10 cellular contexts compared by ENCODE assay signal in genomic region chr10:75469018-75469616, GRCh38. TPM values are rescaled to one million over a fixed set of nuclear protein-coding genes. Genes with fewer than 3 reads are reported as not detected.
DNase-seq lines count a peak whose midpoint lies in the region; ATAC-seq and TF ChIP-seq lines count a peak whose summit lies in the region.
"Had no signal": no experiment of that assay in that cellular context is flagged by ENCODE, and none has a peak within 500 bp of the region (broad histone marks: within the 10 kb centered on the region; RNA-seq: fewer than 3 reads in every experiment).

No MANE protein-coding gene starts in this region.

- no peaks in the 10 kb centered on the region for H3K9me3 ChIP-seq in vagina
- H3K9me3 ChIP-seq: BLaER1 had no signal

- no peak overlapping the region for H3K27ac Mint-ChIP-seq in activated naive CD8-positive, alpha-beta T cell treated with anti-CD3 and anti-CD28 coated beads, Interleukin-2, amount 50 U/mL, for 24 hours
- no peak overlapping the region for H3K27ac Mint-ChIP-seq in activated naive CD8-positive, alpha-beta T cell treated with anti-CD3 and anti-CD28 coated beads for 36 hours
- peak overlapping the region in 4 of 5 experiments; percentile 78 to 99 (median 84) for H3K27ac Mint-ChIP-seq in brain

- no peaks in the 10 kb centered on the region for H3K36me3 Mint-ChIP-seq in activated naive CD8-positive, alpha-beta T cell treated with anti-CD3 and anti-CD28 coated beads, Interleukin-2, amount 50 U/mL, for 24 hours (ENCODE audit: low read depth)
- H3K36me3 Mint-ChIP-seq in activated naive CD8-positive, alpha-beta T cell treated with anti-CD3 and anti-CD28 coated beads for 36 hours = no peaks in the 10 kb centered on the region
- H3K36me3 Mint-ChIP-seq in brain = no peaks in the 10 kb centered on the region

- H3K27me3 Mint-ChIP-seq in activated naive CD8-positive, alpha-beta T cell treated with anti-CD3 and anti-CD28 coated beads, Interleukin-2, amount 50 U/mL, for 24 hours = peaks cover 7% of the 10 kb centered on the region
- peaks cover 4% of the 10 kb centered on the region for H3K27me3 Mint-ChIP-seq in activated naive CD8-positive, alpha-beta T cell treated with anti-CD3 and anti-CD28 coated beads for 36 hours
- peaks cover 50% of the 10 kb centered on the region for H3K27me3 Mint-ChIP-seq in brain

- H3K36me3 ChIP-seq in vagina = no peaks in the 10 kb centered on the region
- H3K36me3 ChIP-seq: BLaER1 had no signal

- no peak for TF ChIP-seq CTCF in brain (conservative IDR thresholded peaks at IDR 0.05)
- no peak for TF ChIP-seq CTCF in vagina (IDR thresholded peaks at IDR 0.05)
- no peak for TF ChIP-seq CTCF in GM13976 (IDR thresholded peaks at IDR 0.05; ENCODE audit: borderline replicate concordance, control extremely low read depth, extremely low read depth, insufficient read depth, missing control alignments)

- in situ Hi-C loops in GM13976 (cut with MboI; ENCODE audit: low sequenced_read_pairs, unreplicated experiment) = no loop called here

- no peak for DNase-seq in activated naive CD8-positive, alpha-beta T cell treated with anti-CD3 and anti-CD28 coated beads, Interleukin-2, amount 50 U/mL, for 24 hours
- DNase-seq in activated naive CD8-positive, alpha-beta T cell treated with anti-CD3 and anti-CD28 coated beads for 36 hours = no peak
- peak; percentile 94 for DNase-seq in kidney glomerular epithelial cell (lab: John Stamatoyannopoulos, UW)
- DNase-seq in vagina (ENCODE audit: extremely low spot score in 2 of 2) = peak in 1 of 2 donors; percentile 96
- no peak for DNase-seq in GM13976 (ENCODE audit: low spot score)
- DNase-seq in stimulated activated CD4-positive, alpha-beta T cell treated with anti-CD3 and anti-CD28 coated beads, Interleukin-15, amount 100 ng/mL, for 24 hours = no peak
- DNase-seq: NCI-H2029 had no signal

- peaks cover 1% of the 10 kb centered on the region for H3K9me3 Mint-ChIP-seq in activated naive CD8-positive, alpha-beta T cell treated with anti-CD3 and anti-CD28 coated beads, Interleukin-2, amount 50 U/mL, for 24 hours
- no peaks in the 10 kb centered on the region for H3K9me3 Mint-ChIP-seq in activated naive CD8-positive, alpha-beta T cell treated with anti-CD3 and anti-CD28 coated beads for 36 hours
- peaks cover 0 to 10% (median 3%) of the 10 kb centered on the region in 5 experiments for H3K9me3 Mint-ChIP-seq in brain

- no peak overlapping the region for H3K4me3 Mint-ChIP-seq in activated naive CD8-positive, alpha-beta T cell treated with anti-CD3 and anti-CD28 coated beads, Interleukin-2, amount 50 U/mL, for 24 hours
- no peak overlapping the region for H3K4me3 Mint-ChIP-seq in activated naive CD8-positive, alpha-beta T cell treated with anti-CD3 and anti-CD28 coated beads for 36 hours
- H3K4me3 Mint-ChIP-seq in brain = peak overlapping the region in 2 of 5 experiments; percentile 8 to 9

- TF ChIP-seq POLR2A in vagina (IDR thresholded peaks at IDR 0.05) (no peak), GM18505 (IDR thresholded peaks at IDR 0.05; ENCODE audit: borderline replicate concordance, extremely low read depth, insufficient read depth, insufficient read length) (no peak)

- peaks cover 44% of the 10 kb centered on the region for H3K4me1 ChIP-seq in vagina
- H3K4me1 ChIP-seq: BLaER1 had no signal

- H3K27ac ChIP-seq in vagina = peak overlapping the region; percentile 73
- H3K27ac ChIP-seq: BLaER1 had no signal

- no peaks in the 10 kb centered on the region for H3K27me3 ChIP-seq in vagina
- H3K27me3 ChIP-seq: BLaER1 had no signal

- peak; percentile 33 for ATAC-seq in activated naive CD8-positive, alpha-beta T cell treated with anti-CD3 and anti-CD28 coated beads, Interleukin-2, amount 50 U/mL, for 24 hours
- no peak for ATAC-seq in GM18505 (IDR thresholded peaks at IDR 0.05; ENCODE audit: unreplicated experiment)

- H3K4me1 Mint-ChIP-seq in activated naive CD8-positive, alpha-beta T cell treated with anti-CD3 and anti-CD28 coated beads, Interleukin-2, amount 50 U/mL, for 24 hours = no peaks in the 10 kb centered on the region
- H3K4me1 Mint-ChIP-seq in activated naive CD8-positive, alpha-beta T cell treated with anti-CD3 and anti-CD28 coated beads for 36 hours = no peaks in the 10 kb centered on the region
- H3K4me1 Mint-ChIP-seq in brain = peaks cover 41% of the 10 kb centered on the region

- intact Hi-C loops in vagina (cut with DNase I) = loop anchor here (5.0 kb wide), 1 partner anchor 67 kb away; the partner anchor contains the start of gene ZNF503

- H3K4me3 ChIP-seq in vagina = no peak overlapping the region
- H3K4me3 ChIP-seq: BLaER1 had no signal

RNA-seq across cellular contexts. Expression of gene LRMDA, which starts 37.7 kb away (rescaled TPM):
- total RNA-seq in activated naive CD8-positive, alpha-beta T cell treated with anti-CD3 and anti-CD28 coated beads for 36 hours = not detected
- 8.3 TPM for polyA plus RNA-seq in brain (ENCODE audit: insufficient read depth, low read depth, low replicate concordance)
- total RNA-seq in vagina = 22.6 TPM

Comparison
In these comparisons a context has a peak if more than half of its experiments do, and no peak if none do; other contexts are left out.
1. H3K27ac Mint-ChIP-seq: peak in brain (4 of 5); none in activated naive CD8-positive, alpha-beta T cell treated with anti-CD3 and anti-CD28 coated beads, Interleukin-2, amount 50 U/mL, for 24 hours (single experiment) and activated naive CD8-positive, alpha-beta T cell treated with anti-CD3 and anti-CD28 coated beads for 36 hours (single experiment).
2. RNA of gene LRMDA, which starts 37.7 kb away (total RNA-seq): 22.6 TPM in vagina (single experiment); not detected in activated naive CD8-positive, alpha-beta T cell treated with anti-CD3 and anti-CD28 coated beads for 36 hours; every median in the first group is over 10 times any median in the second.